ENCODE assay signal across 8 cellular contexts in the genomic region with DNA sequence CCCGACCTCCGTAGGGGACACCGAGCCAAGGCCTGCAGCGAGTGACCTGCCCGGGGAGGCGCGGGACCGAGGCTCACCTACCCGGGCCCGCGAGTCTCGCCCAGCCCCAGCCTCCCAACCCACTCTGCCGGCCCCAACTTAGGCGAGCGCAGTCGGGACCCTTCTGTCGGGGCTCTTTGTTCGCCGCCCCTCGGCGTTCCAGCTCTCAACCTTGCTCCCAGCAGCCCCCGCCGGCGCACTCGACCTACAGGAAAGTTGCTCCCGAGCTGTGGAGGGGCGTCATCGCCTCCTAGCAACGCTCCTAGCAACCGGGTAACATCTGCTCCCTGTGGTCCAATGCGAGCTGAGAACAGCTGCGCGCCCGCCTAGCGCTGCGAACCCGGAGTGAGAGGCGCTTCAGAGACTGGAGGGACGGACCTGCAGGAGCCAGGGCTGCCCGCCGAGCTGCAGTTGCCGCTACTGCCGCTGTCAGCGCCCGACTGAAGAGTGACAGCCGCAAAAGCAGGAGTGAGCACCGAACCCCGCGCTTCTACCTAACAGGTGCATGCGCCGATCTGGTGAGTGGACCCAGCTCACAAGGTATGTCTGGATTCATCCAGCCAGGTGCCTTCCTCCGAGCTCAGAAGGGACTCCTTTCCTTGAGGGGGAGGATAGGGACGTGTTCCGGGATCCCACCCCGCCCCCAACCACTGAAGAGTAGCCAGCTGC.
A peak's percentile ranks its signal among the peaks of the same experiment; 100 is the strongest.
DNase-seq lines count a peak whose midpoint lies in the region; ATAC-seq and TF ChIP-seq lines count a peak whose summit lies in the region.

No MANE protein-coding gene starts in this region.

- peak; percentile 96 for ATAC-seq in HG02852 (IDR thresholded peaks at IDR 0.05; ENCODE audit: unreplicated experiment)
- ATAC-seq in effector memory CD8-positive, alpha-beta T cell (replicated peaks), result peak; percentile 96

- peaks cover 5% of the 10 kb centered on the region for H3K36me3 Mint-ChIP-seq in effector memory CD8-positive, alpha-beta T cell (ENCODE audit: insufficient read depth)

- H3K27me3 Mint-ChIP-seq in effector memory CD8-positive, alpha-beta T cell, result peaks cover 28 to 67% of the 10 kb centered on the region in 2 donors

- peak; percentile 94 for DNase-seq in NCI-H2107 treated with DMSO at 0.1 percent for 48 hours (lab: John Stamatoyannopoulos, UW; ENCODE audit: unreplicated experiment)
- DNase-seq in activated CD8-positive, alpha-beta memory T cell treated with anti-CD3 and anti-CD28 coated beads for 24 hours, result peak; percentile 79
- DNase-seq in effector memory CD8-positive, alpha-beta T cell, result peak; percentile 28 to 57 (median 44)
- peak; percentile 90 for DNase-seq in mesenteric fat pad (ENCODE audit: low spot score)
- DNase-seq in stimulated activated CD8-positive, alpha-beta memory T cell treated with anti-CD3 and anti-CD28 coated beads, Interleukin-12 subunit alpha, Interleukin-12 subunit beta, amount 100 ng/mL, for 4 hours (ENCODE audit: low read depth), result peak; percentile 32
- DNase-seq in GF-D8 (lab: John Stamatoyannopoulos, UW), result no peak

- peak; percentile 56 for TF ChIP-seq CTCF in GM12873 (IDR thresholded peaks at IDR 0.05; ENCODE audit: insufficient read depth, low read depth, low read length, missing control alignments)

- no peaks in the 10 kb centered on the region for H3K9me3 Mint-ChIP-seq in effector memory CD8-positive, alpha-beta T cell

- H3K4me1 Mint-ChIP-seq in effector memory CD8-positive, alpha-beta T cell (ENCODE audit: low read depth in 2 of 2), result peaks cover 8 to 10% of the 10 kb centered on the region in 2 donors

- peak overlapping the region; percentile 73 to 77 for H3K4me3 Mint-ChIP-seq in effector memory CD8-positive, alpha-beta T cell

- H3K27ac Mint-ChIP-seq in effector memory CD8-positive, alpha-beta T cell, result no peak overlapping the region
